23 cellular contexts compared by ENCODE assay signal in genomic region chr1:17403081-17403480, GRCh38. TPM values are rescaled to one million over a fixed set of nuclear protein-coding genes. Genes with fewer than 3 reads are reported as not detected.
"Had no signal": no experiment of that assay in that cellular context is flagged by ENCODE, and none has a peak within 500 bp of the region (broad histone marks: within the 10 kb centered on the region; RNA-seq: fewer than 3 reads in every experiment).

No MANE protein-coding gene starts in this region.

- H3K27me3 Mint-ChIP-seq: activated B cell treated with CpG ODN at 0.5 μM for 24 hours; activated CD8-positive, alpha-beta T cell treated with anti-CD3 and anti-CD28 coated beads for 36 hours; stimulated activated naive CD8-positive, alpha-beta T cell treated with anti-CD3 and anti-CD28 coated beads, Interleukin-15, Interleukin-2, amounts not matched to agents 100 ng/mL and 50 ng/mL, for 24 hours had no signal

- DNase-seq: activated B cell treated with CpG ODN at 0.5 μM for 24 hours; activated CD4-positive, alpha-beta T cell treated with anti-CD3 and anti-CD28 coated beads for 48 hours; activated CD8-positive, alpha-beta T cell treated with anti-CD3 and anti-CD28 coated beads for 36 hours; activated effector memory CD4-positive, alpha-beta T cell treated with Interleukin-2 at 50 U/mL for 16 hours; activated T-cell treated with anti-CD3 and anti-CD28 coated beads, Interleukin-2, amount 50 U/mL, for 4 hours; central memory CD4-positive, alpha-beta T cell; cortex of kidney; effector memory CD4-positive, alpha-beta T cell; heart right ventricle; left cardiac atrium; lower lobe of right lung; right lobe of liver; trophoblast cell had no signal

- ATAC-seq: activated CD8-positive, alpha-beta T cell treated with anti-CD3 and anti-CD28 coated beads for 36 hours; activated naive CD4-positive, alpha-beta T cell treated with anti-CD3 and anti-CD28 coated beads, Interleukin-2, amount 50 U/mL, for 72 hours; activated T-cell treated with anti-CD3 and anti-CD28 coated beads, Interleukin-2, amount 50 U/mL, for 4 hours; gastroesophageal sphincter; heart right ventricle; left cardiac atrium; lower lobe of right lung; right lobe of liver had no signal

- H3K27ac Mint-ChIP-seq: activated B cell treated with CpG ODN at 0.5 μM for 24 hours; activated CD8-positive, alpha-beta T cell treated with anti-CD3 and anti-CD28 coated beads for 36 hours; activated naive CD4-positive, alpha-beta T cell treated with anti-CD3 and anti-CD28 coated beads, Interleukin-2, amount 50 U/mL, for 72 hours; mesothelial cell of epicardium; stimulated activated naive CD8-positive, alpha-beta T cell treated with anti-CD3 and anti-CD28 coated beads, Interleukin-15, Interleukin-2, amounts not matched to agents 100 ng/mL and 50 ng/mL, for 24 hours had no signal

- H3K27ac ChIP-seq: gastroesophageal sphincter, heart right ventricle, lower lobe of right lung, right lobe of liver, suprapubic skin had no signal

- H3K9me3 Mint-ChIP-seq: activated B cell treated with CpG ODN at 0.5 μM for 24 hours; activated CD8-positive, alpha-beta T cell treated with anti-CD3 and anti-CD28 coated beads for 36 hours; activated naive CD4-positive, alpha-beta T cell treated with anti-CD3 and anti-CD28 coated beads, Interleukin-2, amount 50 U/mL, for 72 hours; activated T-cell treated with anti-CD3 and anti-CD28 coated beads, Interleukin-2, amount 50 U/mL, for 4 hours; mesothelial cell of epicardium; stimulated activated naive CD8-positive, alpha-beta T cell treated with anti-CD3 and anti-CD28 coated beads, Interleukin-15, Interleukin-2, amounts not matched to agents 100 ng/mL and 50 ng/mL, for 24 hours had no signal

- H3K4me1 Mint-ChIP-seq: activated B cell treated with CpG ODN at 0.5 μM for 24 hours, mesothelial cell of epicardium had no signal

- H3K4me3 Mint-ChIP-seq: activated B cell treated with CpG ODN at 0.5 μM for 24 hours; activated CD8-positive, alpha-beta T cell treated with anti-CD3 and anti-CD28 coated beads for 36 hours; activated T-cell treated with anti-CD3 and anti-CD28 coated beads, Interleukin-2, amount 50 U/mL, for 4 hours; mesothelial cell of epicardium; stimulated activated naive CD8-positive, alpha-beta T cell treated with anti-CD3 and anti-CD28 coated beads, Interleukin-15, Interleukin-2, amounts not matched to agents 100 ng/mL and 50 ng/mL, for 24 hours had no signal

RNA-seq across cellular contexts. Expression of gene PADI6, which starts 31.1 kb away (rescaled TPM):
- total RNA-seq: activated B cell treated with CpG ODN at 0.5 μM for 24 hours; activated CD8-positive, alpha-beta T cell treated with anti-CD3 and anti-CD28 coated beads for 36 hours; activated naive CD4-positive, alpha-beta T cell treated with anti-CD3 and anti-CD28 coated beads, Interleukin-2, amount 50 U/mL, for 72 hours; activated T-cell treated with anti-CD3 and anti-CD28 coated beads, Interleukin-2, amount 50 U/mL, for 4 hours; epithelial cell of proximal tubule; gastroesophageal sphincter; heart right ventricle; left cardiac atrium; lower lobe of right lung; mesothelial cell of epicardium; myocyte; osteocyte; pulmonary artery endothelial cell; right lobe of liver; smooth muscle cell; suprapubic skin had no signal
